Comparison of ENCODE assay signal across 1 cellular context in the genomic region with DNA sequence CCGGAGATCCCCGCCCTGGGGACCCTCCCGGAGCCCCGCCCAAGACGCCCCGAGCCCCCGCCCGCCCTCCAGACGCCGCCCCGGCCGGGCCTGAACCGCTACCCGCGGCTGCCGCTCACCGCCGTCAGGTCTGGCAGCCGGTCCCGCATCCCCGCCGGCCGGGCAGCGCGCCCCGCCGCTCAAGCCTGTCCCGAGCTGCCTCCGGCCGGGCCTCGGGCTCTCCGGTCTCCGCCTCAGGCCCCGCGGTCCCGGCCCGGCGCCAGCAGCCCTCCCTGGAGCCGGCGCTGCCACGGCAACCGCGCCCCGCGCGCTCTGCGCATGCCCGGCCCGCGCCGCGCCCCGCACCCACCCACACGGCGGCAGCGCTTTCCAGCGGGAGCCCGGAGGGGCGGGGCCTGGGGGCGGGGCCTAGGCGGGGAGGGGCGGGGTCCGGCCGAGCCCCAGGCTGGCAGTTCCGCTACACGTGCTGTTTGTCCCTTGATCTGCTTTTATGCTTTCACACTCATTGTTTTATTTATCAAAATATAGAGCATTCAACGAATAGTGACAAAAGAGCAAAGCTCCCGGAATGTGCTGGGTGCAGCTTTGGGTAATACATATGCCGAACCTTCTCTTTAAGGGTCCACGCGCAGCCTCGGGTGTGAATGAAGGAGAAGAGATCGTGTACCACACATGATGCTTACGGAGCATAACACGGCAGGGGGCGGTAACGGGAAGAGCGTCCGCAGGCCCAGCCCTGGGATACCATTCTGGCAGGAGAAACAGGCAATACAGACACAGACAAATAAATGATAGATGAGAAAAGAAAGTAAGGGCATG.
TF ChIP-seq lines count a peak whose summit lies in the region.

Gene STX2, minus strand, starts transcription at position 300 of the 819 bp plus-strand sequence. Its CDS starts 151 bp downstream, at position 149.

TF ChIP-seq in HepG2, 621 proteins besides CTCF, POLR2A, EP300 and RAD21 (continued from another document and continues in another):
- TF ChIP-seq TBX2 (CRISPR knock-in tag; IDR thresholded peaks at IDR 0.05; ENCODE audit: borderline replicate concordance) (peak; percentile 66; the same call in 1 of the 2 replicates), HMGXB3 (CRISPR knock-in tag; IDR thresholded peaks at IDR 0.05; ENCODE audit: borderline replicate concordance) (no peak), FOXA3 (CRISPR knock-in tag; IDR thresholded peaks at IDR 0.05) (0 out of 2 replicates have a peak, but pooled peaks have one; percentile 29), ETV6 (CRISPR knock-in tag; conservative IDR thresholded peaks at IDR 0.05) (no peak), EEA1 (CRISPR knock-in tag; IDR thresholded peaks at IDR 0.05; ENCODE audit: borderline replicate concordance) (no peak), SMAD3 (CRISPR knock-in tag; IDR thresholded peaks at IDR 0.05) (no peak), ZNF550 (CRISPR knock-in tag; IDR thresholded peaks at IDR 0.05; ENCODE audit: borderline replicate concordance) (no peak), ZSCAN31 (CRISPR knock-in tag; IDR thresholded peaks at IDR 0.05; ENCODE audit: low read depth) (peak; percentile 43; the same call in 1 of the 2 replicates), SMARCC2 (IDR thresholded peaks at IDR 0.05) (no peak), ZBTB39 (CRISPR knock-in tag; IDR thresholded peaks at IDR 0.05) (0 out of 2 replicates have a peak, but pooled peaks have one; percentile 14), ZNF501 (CRISPR knock-in tag; IDR thresholded peaks at IDR 0.05) (no peak), ZNF282 (IDR thresholded peaks at IDR 0.05; ENCODE audit: partially characterized antibody) (no peak), ZNF557 (CRISPR knock-in tag; IDR thresholded peaks at IDR 0.05) (0 out of 2 replicates have a peak, but pooled peaks have one; percentile 55), HOXA5 (CRISPR knock-in tag; IDR thresholded peaks at IDR 0.05) (no peak), SSRP1 (CRISPR knock-in tag; IDR thresholded peaks at IDR 0.05) (no peak), ZNF382 (CRISPR knock-in tag; IDR thresholded peaks at IDR 0.05; ENCODE audit: borderline replicate concordance) (no peak), ZNF782 (CRISPR knock-in tag; IDR thresholded peaks at IDR 0.05; ENCODE audit: borderline replicate concordance) (no peak), RELA (CRISPR knock-in tag; IDR thresholded peaks at IDR 0.05) (no peak), ZNF770 (CRISPR knock-in tag; IDR thresholded peaks at IDR 0.05) (no peak), CEBPB (IDR thresholded peaks at IDR 0.05; ENCODE audit: borderline replicate concordance, low read depth, low read length) (no peak), PAWR (CRISPR knock-in tag; IDR thresholded peaks at IDR 0.05; ENCODE audit: borderline replicate concordance) (0 out of 2 replicates have a peak, but pooled peaks have one; percentile 27), POGK (CRISPR knock-in tag; conservative IDR thresholded peaks at IDR 0.05) (no peak), ZNF558 (CRISPR knock-in tag; IDR thresholded peaks at IDR 0.05; ENCODE audit: borderline replicate concordance) (no peak), YEATS2 (CRISPR knock-in tag; IDR thresholded peaks at IDR 0.05; ENCODE audit: borderline replicate concordance) (peak; percentile 60; the same call in 1 of the 2 replicates), NCOR1 (IDR thresholded peaks at IDR 0.05; ENCODE audit: borderline replicate concordance, low read length) (peak; percentile 35; the same call in 1 of the 2 replicates), TFDP2 (CRISPR knock-in tag; IDR thresholded peaks at IDR 0.05) (0 out of 2 replicates have a peak, but pooled peaks have one; percentile 36), KDM5A (IDR thresholded peaks at IDR 0.05; ENCODE audit: borderline replicate concordance, low read length) (peak; percentile 39; the same call in 1 of the 2 replicates), SPEN (CRISPR knock-in tag; IDR thresholded peaks at IDR 0.05; ENCODE audit: low read depth) (peak; percentile 51; the same call in 1 of the 2 replicates), ZNF607 (CRISPR knock-in tag; IDR thresholded peaks at IDR 0.05; ENCODE audit: borderline replicate concordance) (no peak), ZNF263 (CRISPR knock-in tag; IDR thresholded peaks at IDR 0.05) (no peak), ZSCAN21 (CRISPR knock-in tag; IDR thresholded peaks at IDR 0.05; ENCODE audit: borderline replicate concordance) (no peak), ZNF75D (CRISPR knock-in tag; IDR thresholded peaks at IDR 0.05; ENCODE audit: borderline replicate concordance) (no peak), HOXA3 (CRISPR knock-in tag; IDR thresholded peaks at IDR 0.05) (peak; percentile 51; the same call in 1 of the 2 replicates), NFRKB (IDR thresholded peaks at IDR 0.05) (no peak), MLXIP (CRISPR knock-in tag; IDR thresholded peaks at IDR 0.05; ENCODE audit: borderline replicate concordance) (no peak), ZNF546 (CRISPR knock-in tag; conservative IDR thresholded peaks at IDR 0.05) (no peak)
- TF ChIP-seq, protein P1, sequence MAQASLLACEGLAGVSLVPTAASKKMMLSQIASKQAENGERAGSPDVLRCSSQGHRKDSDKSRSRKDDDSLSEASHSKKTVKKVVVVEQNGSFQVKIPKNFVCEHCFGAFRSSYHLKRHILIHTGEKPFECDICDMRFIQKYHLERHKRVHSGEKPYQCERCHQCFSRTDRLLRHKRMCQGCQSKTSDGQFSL (CRISPR knock-in tag; IDR thresholded peaks at IDR 0.05): no peak
- TF ChIP-seq, protein P2, sequence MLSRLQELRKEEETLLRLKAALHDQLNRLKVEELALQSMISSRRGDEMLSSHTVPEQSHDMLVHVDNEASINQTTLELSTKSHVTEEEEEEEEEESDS (CRISPR knock-in tag; IDR thresholded peaks at IDR 0.05; ENCODE audit: borderline replicate concordance): no peak
- TF ChIP-seq, protein P3, sequence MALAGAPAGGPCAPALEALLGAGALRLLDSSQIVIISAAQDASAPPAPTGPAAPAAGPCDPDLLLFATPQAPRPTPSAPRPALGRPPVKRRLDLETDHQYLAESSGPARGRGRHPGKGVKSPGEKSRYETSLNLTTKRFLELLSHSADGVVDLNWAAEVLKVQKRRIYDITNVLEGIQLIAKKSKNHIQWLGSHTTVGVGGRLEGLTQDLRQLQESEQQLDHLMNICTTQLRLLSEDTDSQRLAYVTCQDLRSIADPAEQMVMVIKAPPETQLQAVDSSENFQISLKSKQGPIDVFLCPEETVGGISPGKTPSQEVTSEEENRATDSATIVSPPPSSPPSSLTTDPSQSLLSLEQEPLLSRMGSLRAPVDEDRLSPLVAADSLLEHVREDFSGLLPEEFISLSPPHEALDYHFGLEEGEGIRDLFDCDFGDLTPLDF (CRISPR knock-in tag; IDR thresholded peaks at IDR 0.05): no peak
